Comparison of ENCODE assay signal across 8 cellular contexts in the genomic region with DNA sequence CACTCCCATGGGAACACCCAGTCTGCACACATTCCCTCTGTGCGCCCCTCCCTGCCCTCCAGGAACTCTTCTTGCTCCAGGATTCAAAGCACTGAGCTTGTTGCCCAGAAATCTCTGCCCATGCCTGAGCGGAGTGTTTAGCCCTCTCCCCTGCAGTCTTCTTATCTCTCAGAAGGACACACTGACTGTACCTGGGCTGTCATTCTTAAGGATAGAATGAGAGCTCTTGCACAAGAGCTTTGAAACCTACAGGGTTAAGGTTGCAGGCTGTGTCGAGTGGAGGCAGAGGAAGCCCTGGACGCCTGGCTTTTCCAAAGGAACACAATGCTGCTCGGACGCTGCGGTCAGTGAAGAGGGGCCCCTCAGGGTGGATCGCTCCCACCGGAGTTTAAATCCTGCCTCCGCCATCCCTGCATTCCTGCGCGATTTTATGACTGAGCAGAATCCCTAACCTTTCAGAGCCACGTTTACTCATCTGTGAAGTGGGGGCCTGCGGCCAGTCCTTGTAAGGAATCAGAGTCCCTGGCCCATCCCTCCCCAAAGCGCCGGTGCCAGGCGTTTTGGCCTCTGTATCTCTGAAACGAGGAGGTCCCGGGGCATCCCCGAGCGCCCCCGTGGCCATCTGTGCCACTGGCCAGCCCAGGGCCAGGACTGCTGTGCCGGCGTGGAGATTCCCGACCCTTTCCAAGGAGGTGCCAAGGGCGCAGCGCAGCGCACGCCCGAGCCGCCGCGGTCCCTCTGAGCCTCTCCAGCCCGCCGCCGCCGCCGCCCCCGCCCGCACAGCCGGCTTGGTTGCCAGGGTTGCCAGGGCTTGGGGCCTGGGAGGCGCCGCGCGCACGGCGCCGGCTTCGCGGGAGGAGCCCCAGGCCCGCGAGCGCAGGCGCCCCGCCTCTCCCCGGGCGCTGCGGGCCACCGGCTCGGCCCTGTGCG. TPM values are rescaled to one million over a fixed set of nuclear protein-coding genes. Genes with fewer than 3 reads are reported as not detected.
DNase-seq lines count a peak whose midpoint lies in the region; ATAC-seq and TF ChIP-seq lines count a peak whose summit lies in the region.

No MANE protein-coding gene starts in this region.

- no peak overlapping the region for H3K27ac Mint-ChIP-seq in endothelial cell (ENCODE audit: unreplicated experiment)

- TF ChIP-seq CTCF in endothelial cell (IDR thresholded peaks at IDR 0.05; ENCODE audit: unreplicated experiment) = no peak

- ATAC-seq in HG03378 (IDR thresholded peaks at IDR 0.05; ENCODE audit: unreplicated experiment) = no peak
- ATAC-seq in HG03139 (IDR thresholded peaks at IDR 0.05; ENCODE audit: unreplicated experiment) = no peak

- peak overlapping the region; percentile 56 for H3K4me3 Mint-ChIP-seq in endothelial cell (ENCODE audit: unreplicated experiment)

- H3K36me3 Mint-ChIP-seq in endothelial cell (ENCODE audit: low read depth, unreplicated experiment) = peaks cover 3% of the 10 kb centered on the region

- no peaks in the 10 kb centered on the region for H3K4me1 Mint-ChIP-seq in endothelial cell (ENCODE audit: unreplicated experiment)

- DNase-seq in Ammon's horn (ENCODE audit: low spot score) (peak; percentile 67), NCI-H2227 (lab: John Stamatoyannopoulos, UW; ENCODE audit: unreplicated experiment) (peak; percentile 86), endothelial cell (ENCODE audit: low spot score) (peak; percentile 32), nucleus accumbens (lab: John Stamatoyannopoulos, UW) (peak in 38 of 56 donors; percentile 26 to 78 (median 48)), COLO829 (ENCODE audit: low spot score) (no peak)
- no peak for DNase-seq in activated CD4-positive, alpha-beta T cell treated with anti-CD3 and anti-CD28 coated beads, Interleukin-2, amount 50 U/mL, for 4 hours

- peaks cover 18% of the 10 kb centered on the region for H3K27me3 Mint-ChIP-seq in endothelial cell (ENCODE audit: unreplicated experiment)

- no peaks in the 10 kb centered on the region for H3K9me3 Mint-ChIP-seq in endothelial cell (ENCODE audit: unreplicated experiment)

RNA-seq across cellular contexts. Expression of a gene that starts 58.9 kb away (rescaled TPM):
- total RNA-seq in endothelial cell (ENCODE audit: unreplicated experiment) = 72.0 TPM

Comparison
In these comparisons a context has a peak if more than half of its experiments do, and no peak if none do; other contexts are left out.
1. DNase-seq: peak in Ammon's horn (single experiment), NCI-H2227 (single experiment), endothelial cell (single experiment) and nucleus accumbens (38 of 56); none in COLO829 (single experiment) and activated CD4-positive, alpha-beta T cell treated with anti-CD3 and anti-CD28 coated beads, Interleukin-2, amount 50 U/mL, for 4 hours (0 of 2).